Comparison of ENCODE assay signal across 28 cellular contexts in genomic region chr20:54144847-54145246, GRCh38. TPM values are rescaled to one million over a fixed set of nuclear protein-coding genes. Genes with fewer than 3 reads are reported as not detected.
"Had no signal": no experiment of that assay in that cellular context is flagged by ENCODE, and none has a peak within 500 bp of the region (broad histone marks: within the 10 kb centered on the region; RNA-seq: fewer than 3 reads in every experiment).

No MANE protein-coding gene starts in this region.

- FAIRE-seq: endometrium had no signal

- ATAC-seq: effector memory CD8-positive, alpha-beta T cell; esophagus mucosa; gastroesophageal sphincter; heart left ventricle; left cardiac atrium; left lung; left ventricle myocardium superior; lower lobe of right lung; mucosa of descending colon had no signal

- H3K27me3 ChIP-seq: colonic mucosa, esophagus squamous epithelium, hepatocyte had no signal

- H3K4me3 ChIP-seq: colonic mucosa, esophagus squamous epithelium, gastroesophageal sphincter, heart left ventricle, hepatocyte, left lung, lower lobe of right lung, mucosa of descending colon had no signal

- H3K4me1 ChIP-seq: colonic mucosa, esophagus squamous epithelium, gastroesophageal sphincter, heart left ventricle, left lung, lower lobe of right lung had no signal

- H3K27ac ChIP-seq: colonic mucosa, epithelial cell of prostate, esophagus squamous epithelium, gastroesophageal sphincter, heart left ventricle, hepatocyte, left lung, lower lobe of right lung had no signal

- H3K36me3 ChIP-seq: colonic mucosa, esophagus squamous epithelium, gastroesophageal sphincter, heart left ventricle, left lung, lower lobe of right lung had no signal

- H3K9me3 ChIP-seq: colonic mucosa, esophagus squamous epithelium, left lung, lower lobe of right lung, mucosa of descending colon had no signal

- DNase-seq: colonic mucosa; cortex of kidney; effector CD8-positive, alpha-beta T cell; effector memory CD8-positive, alpha-beta T cell; endodermal cell; erythroblast; esophagus squamous epithelium; foreskin fibroblast; foreskin melanocyte; heart left ventricle; hypothalamus; immature natural killer cell; islet precursor cell; left cardiac atrium; left lung; left ventricle myocardium superior; lower lobe of right lung; mesenchymal stem cell; mucosa of descending colon had no signal

RNA-seq across cellular contexts. Expression of gene CYP24A1, which starts 28.9 kb away (rescaled TPM):
- total RNA-seq: chondrocyte, dermis microvascular lymphatic vessel endothelial cell, heart left ventricle, left cardiac atrium, left ventricle myocardium superior, lung microvascular endothelial cell, mesenteric fat pad, mucosa of descending colon had no signal
- polyA plus RNA-seq: heart left ventricle, hepatocyte, immature natural killer cell had no signal
